Comparison of ENCODE assay signal across 7 cellular contexts in genomic region chr10:69639291-69640195, GRCh38. TPM values are rescaled to one million over a fixed set of nuclear protein-coding genes. Genes with fewer than 3 reads are reported as not detected.
DNase-seq lines count a peak whose midpoint lies in the region; ATAC-seq and TF ChIP-seq lines count a peak whose summit lies in the region.

No MANE protein-coding gene starts in this region.

- H3K36me3 ChIP-seq in kidney epithelial cell (ENCODE audit: control insufficient read depth, insufficient read depth, low read length), result peaks cover 2% of the 10 kb centered on the region

- no peak for ATAC-seq in HG03097 (IDR thresholded peaks at IDR 0.05; ENCODE audit: low FRiP score, unreplicated experiment)

- no peak for TF ChIP-seq POLR2A in NB4 (IDR thresholded peaks at IDR 0.05; ENCODE audit: extremely low read depth, insufficient read length)

- H3K4me3 ChIP-seq in NB4 (ENCODE audit: low read depth, low read length) (no peak overlapping the region), kidney epithelial cell (ENCODE audit: low read depth, low read length) (no peak overlapping the region)

- H3K27me3 ChIP-seq in kidney epithelial cell (ENCODE audit: control insufficient read depth, insufficient read depth, low read length), result peaks cover 11% of the 10 kb centered on the region

- peak; percentile 76 for DNase-seq in GM10266 (ENCODE audit: extremely low spot score)
- DNase-seq in NB4 (ENCODE audit: low read depth), result peak; percentile 75
- peak; percentile 48 for DNase-seq in activated CD4-positive, CD25-positive, alpha-beta regulatory T cell treated with anti-CD3 and anti-CD28 coated beads, Interleukin-2, amount 50 U/mL, for 16 hours (ENCODE audit: low read depth, low spot score)
- DNase-seq in central memory CD4-positive, alpha-beta T cell, result peak; percentile 60
- peak; percentile 14 for DNase-seq in kidney epithelial cell (ENCODE audit: low read depth)
- DNase-seq in stimulated activated CD4-positive, alpha-beta T cell treated with anti-CD3 and anti-CD28 coated beads, Interleukin-1b, Interleukin-23, amount 100 ng/mL, for 4 hours (ENCODE audit: low read depth in 2 of 2), result peak; percentile 53 to 67

- TF ChIP-seq CTCF in GM10266 (IDR thresholded peaks at IDR 0.05; ENCODE audit: control insufficient read depth, insufficient read depth, low read depth, missing control alignments) (peak; percentile 79), NB4 (IDR thresholded peaks at IDR 0.05; ENCODE audit: low read depth, low read length) (peak; percentile 79), kidney epithelial cell (IDR thresholded peaks at IDR 0.05; ENCODE audit: insufficient read depth, low read length, poor library complexity, severe bottlenecking) (peak; percentile 83)

RNA-seq across cellular contexts. Expression of gene FAM241B, which starts 9.5 kb away (rescaled TPM):
- 10.3 and 14.0 TPM in 2 replicates for total RNA-seq in kidney epithelial cell

Comparison
In these comparisons a context has a peak if more than half of its experiments do, and no peak if none do; other contexts are left out.
1. DNase-seq: peak in every context shown above with its lines; median percentile 76 in GM10266; 75 in NB4; 60 in central memory CD4-positive, alpha-beta T cell; 60 in stimulated activated CD4-positive, alpha-beta T cell treated with anti-CD3 and anti-CD28 coated beads, Interleukin-1b, Interleukin-23, amount 100 ng/mL, for 4 hours; 48 in activated CD4-positive, CD25-positive, alpha-beta regulatory T cell treated with anti-CD3 and anti-CD28 coated beads, Interleukin-2, amount 50 U/mL, for 16 hours; 14 in kidney epithelial cell.